ENCODE assay signal across 20 cellular contexts in the genomic region with DNA sequence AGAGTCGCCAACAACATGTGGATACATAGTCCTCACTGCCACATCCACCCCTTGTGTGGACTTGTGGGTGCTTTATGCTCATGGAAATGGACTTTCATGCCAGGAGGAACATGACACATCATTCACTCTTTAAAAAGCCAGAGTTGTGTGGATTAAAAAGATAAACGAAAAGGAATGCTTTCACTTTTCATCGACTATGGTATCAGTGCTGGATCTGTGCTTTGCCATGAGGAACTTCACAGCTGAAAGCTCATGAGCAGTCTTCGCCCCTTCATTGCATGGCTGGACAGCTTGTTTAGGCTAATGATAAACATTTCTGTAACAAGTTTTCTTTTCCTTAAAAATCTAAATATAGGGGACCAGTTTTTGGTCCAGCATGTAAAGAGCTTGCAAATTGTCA.
"Had no signal": no experiment of that assay in that cellular context is flagged by ENCODE, and none has a peak within 500 bp of the region (broad histone marks: within the 10 kb centered on the region; RNA-seq: fewer than 3 reads in every experiment).

No MANE protein-coding gene starts in this region.

- H3K4me1 ChIP-seq: colonic mucosa, gastroesophageal sphincter, suprapubic skin, thyroid gland, uterus had no signal

- H3K9ac ChIP-seq: neural progenitor cell had no signal

- H3K4me2 ChIP-seq: neural progenitor cell had no signal

- H3K4me1 Mint-ChIP-seq: endodermal cell; natural killer cell; stimulated activated effector memory CD8-positive, alpha-beta T cell treated with anti-CD3 and anti-CD28 coated beads, Interleukin-12 subunit alpha, Interleukin-12 subunit beta, amount 100 ng/mL, for 72 hours had no signal

- H3K9me3 ChIP-seq: colonic mucosa, gastroesophageal sphincter, ovary, suprapubic skin, thyroid gland, uterus had no signal

- H3K27ac Mint-ChIP-seq: endodermal cell; natural killer cell; neural progenitor cell; stimulated activated effector memory CD8-positive, alpha-beta T cell treated with anti-CD3 and anti-CD28 coated beads, Interleukin-12 subunit alpha, Interleukin-12 subunit beta, amount 100 ng/mL, for 72 hours; type B pancreatic cell had no signal

- H3K4me3 Mint-ChIP-seq: endodermal cell; natural killer cell; neural progenitor cell; stimulated activated effector memory CD8-positive, alpha-beta T cell treated with anti-CD3 and anti-CD28 coated beads, Interleukin-12 subunit alpha, Interleukin-12 subunit beta, amount 100 ng/mL, for 72 hours; type B pancreatic cell had no signal

- H3K27me3 ChIP-seq: colonic mucosa, gastroesophageal sphincter, neural progenitor cell, ovary, suprapubic skin, thyroid gland, uterus had no signal

- H3K36me3 Mint-ChIP-seq: natural killer cell; stimulated activated effector memory CD8-positive, alpha-beta T cell treated with anti-CD3 and anti-CD28 coated beads, Interleukin-12 subunit alpha, Interleukin-12 subunit beta, amount 100 ng/mL, for 72 hours had no signal

- H3K27me3 Mint-ChIP-seq: type B pancreatic cell had no signal

- H3K4me3 ChIP-seq: colonic mucosa, gastroesophageal sphincter, neural progenitor cell, ovary, suprapubic skin, thyroid gland, uterus had no signal

- H3K36me3 ChIP-seq: colonic mucosa, neural progenitor cell, ovary, uterus had no signal

- H3K27ac ChIP-seq: colonic mucosa, gastroesophageal sphincter, neural progenitor cell, ovary, suprapubic skin, thyroid gland, uterus had no signal

- DNase-seq: colonic mucosa; dermis blood vessel endothelial cell; endodermal cell; foreskin fibroblast; glutamatergic neuron; left colon; natural killer cell; nucleus accumbens; ovary; right cardiac atrium; stimulated activated CD4-positive, alpha-beta T cell treated with anti-CD3 and anti-CD28 coated beads, Interleukin-4, amount 100 ng/mL, for 1 hour; stimulated activated CD8-positive, alpha-beta memory T cell treated with anti-CD3 and anti-CD28 coated beads, Interleukin-4, amount 100 ng/mL, for 48 hours; stimulated activated naive CD8-positive, alpha-beta T cell treated with anti-CD3 and anti-CD28 coated beads, Interleukin-15, Interleukin-2, amounts not matched to agents 100 U/mL and 50 U/mL, for 24 hours; thyroid gland; uterus had no signal

- H2AFZ ChIP-seq: neural progenitor cell had no signal

- ATAC-seq: gastroesophageal sphincter; left colon; natural killer cell; right cardiac atrium; stimulated activated effector memory CD8-positive, alpha-beta T cell treated with anti-CD3 and anti-CD28 coated beads, Interleukin-12 subunit alpha, Interleukin-12 subunit beta, amount 100 ng/mL, for 72 hours; stimulated activated naive CD8-positive, alpha-beta T cell treated with anti-CD3 and anti-CD28 coated beads, Interleukin-15, Interleukin-2, amounts not matched to agents 100 U/mL and 50 U/mL, for 24 hours had no signal
